ENCODE assay signal across 24 cellular contexts in the genomic region with DNA sequence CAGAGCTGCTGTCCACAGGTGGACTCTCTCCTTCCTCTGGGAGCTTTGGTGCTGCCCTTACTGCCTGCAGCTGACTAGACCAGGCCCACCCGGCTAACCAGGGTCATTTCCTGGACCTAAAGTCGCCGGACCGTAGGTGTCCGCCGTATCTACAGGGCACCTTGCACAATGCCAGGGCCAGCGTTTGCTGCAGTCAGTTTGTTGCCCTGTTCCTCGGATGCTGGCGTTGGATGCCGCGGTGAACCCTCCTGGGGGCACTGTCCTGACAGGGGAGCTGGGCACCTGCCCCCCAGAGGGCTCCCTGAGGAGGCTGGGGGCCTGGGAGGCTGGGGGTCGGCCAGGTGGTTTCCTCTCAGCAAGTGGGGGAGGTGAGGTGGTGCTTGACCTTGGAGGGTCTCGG.
"Had no signal": no experiment of that assay in that cellular context is flagged by ENCODE, and none has a peak within 500 bp of the region (broad histone marks: within the 10 kb centered on the region; RNA-seq: fewer than 3 reads in every experiment).

No MANE protein-coding gene starts in this region.

- H3K9me3 Mint-ChIP-seq: activated CD8-positive, alpha-beta T cell treated with anti-CD3 and anti-CD28 coated beads for 36 hours; activated naive CD4-positive, alpha-beta T cell treated with anti-CD3 and anti-CD28 coated beads, Interleukin-2, amount 10 ng/mL, durations not matched to agents 7 days and 5 days; activated naive CD8-positive, alpha-beta T cell treated with anti-CD3 and anti-CD28 coated beads for 36 hours; activated T-cell treated with anti-CD3 and anti-CD28 coated beads, Interleukin-2, amount 50 U/mL, for 72 hours; activated T-helper 2 cell treated with anti-CD3 and anti-CD28 coated beads, Interferon-gamma antibody, Interleukin-2, Interleukin-4, amounts not matched to agents 10 μg/mL and 5 μg/mL and 100 μg/mL, durations not matched to agents 14 hours and 24 hours and 36 hours had no signal

- H3K27ac ChIP-seq: adrenal gland, SJCRH30, WERI-Rb-1 had no signal

- ATAC-seq: activated CD4-positive, alpha-beta T cell treated with anti-CD3 and anti-CD28 coated beads for 36 hours; activated CD8-positive, alpha-beta T cell treated with anti-CD3 and anti-CD28 coated beads for 36 hours; activated T-cell treated with anti-CD3 and anti-CD28 coated beads, Interleukin-2, amount 50 U/mL, for 72 hours; Right ventricle myocardium inferior had no signal

- H3K9me3 ChIP-seq: adrenal gland, SJCRH30, SK-N-SH had no signal

- DNase-seq: activated CD4-positive, alpha-beta T cell treated with anti-CD3 and anti-CD28 coated beads for 36 hours; activated CD4-positive, alpha-beta T cell treated with anti-CD3 and anti-CD28 coated beads, Interleukin-2, amount 50 U/mL, for 1 hour; activated CD8-positive, alpha-beta memory T cell treated with anti-CD3 and anti-CD28 coated beads, Interleukin-2, amount 50 U/mL, for 4 hours; activated CD8-positive, alpha-beta T cell treated with anti-CD3 and anti-CD28 coated beads for 36 hours; activated gamma-delta T cell treated with Interleukin-2 at 50 U/mL for 16 hours; activated naive CD4-positive, alpha-beta T cell treated with anti-CD3 and anti-CD28 coated beads, Interleukin-2, amount 10 ng/mL, durations not matched to agents 7 days and 5 days; activated naive CD8-positive, alpha-beta T cell treated with anti-CD3 and anti-CD28 coated beads for 36 hours; activated T-cell treated with anti-CD3 and anti-CD28 coated beads, Interleukin-2, amount 50 U/mL, for 72 hours; adrenal gland; anterior cingulate cortex; KG1; NCI-H1092; NCI-H1417; NCI-H2029 treated with DMSO at 0.1 percent for 48 hours; NCI-H345; NCI-H510A; NCI-H526 treated with DMSO at 0.1 percent for 48 hours; NCI-H82; SJCRH30; T-helper 1 cell; WERI-Rb-1 had no signal

- H3K27ac Mint-ChIP-seq: activated CD4-positive, alpha-beta T cell treated with anti-CD3 and anti-CD28 coated beads for 36 hours; activated CD8-positive, alpha-beta T cell treated with anti-CD3 and anti-CD28 coated beads for 36 hours; activated naive CD4-positive, alpha-beta T cell treated with anti-CD3 and anti-CD28 coated beads, Interleukin-2, amount 10 ng/mL, durations not matched to agents 7 days and 5 days; activated naive CD8-positive, alpha-beta T cell treated with anti-CD3 and anti-CD28 coated beads for 36 hours; activated T-cell treated with anti-CD3 and anti-CD28 coated beads, Interleukin-2, amount 50 U/mL, for 72 hours; activated T-helper 2 cell treated with anti-CD3 and anti-CD28 coated beads, Interferon-gamma antibody, Interleukin-2, Interleukin-4, amounts not matched to agents 10 μg/mL and 5 μg/mL and 100 μg/mL, durations not matched to agents 14 hours and 24 hours and 36 hours had no signal

- H3K36me3 Mint-ChIP-seq: activated naive CD4-positive, alpha-beta T cell treated with anti-CD3 and anti-CD28 coated beads, Interleukin-2, amount 10 ng/mL, durations not matched to agents 7 days and 5 days had no signal

- H3K36me3 ChIP-seq: adrenal gland, SJCRH30, WERI-Rb-1 had no signal

- H3K4me3 ChIP-seq: adrenal gland, SJCRH30 had no signal

- H3K9ac ChIP-seq: SK-N-SH had no signal

- H3K4me3 Mint-ChIP-seq: activated CD4-positive, alpha-beta T cell treated with anti-CD3 and anti-CD28 coated beads for 36 hours; activated CD8-positive, alpha-beta T cell treated with anti-CD3 and anti-CD28 coated beads for 36 hours; activated naive CD4-positive, alpha-beta T cell treated with anti-CD3 and anti-CD28 coated beads, Interleukin-2, amount 10 ng/mL, durations not matched to agents 7 days and 5 days; activated naive CD8-positive, alpha-beta T cell treated with anti-CD3 and anti-CD28 coated beads for 36 hours; activated T-cell treated with anti-CD3 and anti-CD28 coated beads, Interleukin-2, amount 50 U/mL, for 72 hours had no signal

- H3K4me1 Mint-ChIP-seq: activated CD4-positive, alpha-beta T cell treated with anti-CD3 and anti-CD28 coated beads for 36 hours; activated naive CD4-positive, alpha-beta T cell treated with anti-CD3 and anti-CD28 coated beads, Interleukin-2, amount 10 ng/mL, durations not matched to agents 7 days and 5 days; activated naive CD8-positive, alpha-beta T cell treated with anti-CD3 and anti-CD28 coated beads for 36 hours had no signal

- H3K4me1 ChIP-seq: adrenal gland, SJCRH30 had no signal

- H3K4me2 ChIP-seq: SK-N-SH had no signal
